ENCODE assay signal across 8 cellular contexts in genomic region chr1:149174765-149175164, GRCh38.
DNase-seq lines count a peak whose midpoint lies in the region; ATAC-seq and TF ChIP-seq lines count a peak whose summit lies in the region.
"Not testable (repeated sequence)": the region's sequence is repeated elsewhere in the genome, so short reads cannot be mapped to it uniquely, and the experiment has no call there.

No MANE protein-coding gene starts in this region.

- H3K9me3 Mint-ChIP-seq in CD8-positive, alpha-beta T cell; activated CD8-positive, alpha-beta T cell treated with anti-CD3 and anti-CD28 coated beads, Interleukin-2, amount 10 ng/mL, durations not matched to agents 7 days and 5 days (ENCODE audit: insufficient read depth); activated naive CD8-positive, alpha-beta T cell treated with anti-CD3 and anti-CD28 coated beads, Interleukin-2, amount 50 U/mL, for 24 hours; natural killer cell treated with Interleukin-12 subunit alpha and Interleukin-12 subunit beta and Interleukin-15 and Interleukin-18, amount 100 ng/mL, for 72 hours; stimulated activated naive CD8-positive, alpha-beta T cell treated with anti-CD3 and anti-CD28 coated beads, Interleukin-15, Interleukin-2, amounts not matched to agents 100 ng/mL and 50 ng/mL, for 24 hours: not testable (repeated sequence)

- H3K9me3 ChIP-seq in CD8-positive, alpha-beta T cell (ENCODE audit: low read length); HUES64 (ENCODE audit: insufficient read depth, low read depth, low read length); Peyer's patch: not testable (repeated sequence)

- peak in 1 of 2 donors; percentile 22 for TF ChIP-seq POLR2A in Peyer's patch (IDR thresholded peaks at IDR 0.05)

- not testable (repeated sequence) for H3K27ac ChIP-seq in CD8-positive, alpha-beta T cell (ENCODE audit: low read depth, low read length); HUES64 (ENCODE audit: low read depth, low read length)
- peak overlapping the region in 3 of 4 donors; percentile 60 to 82 (median 60) for H3K27ac ChIP-seq in Peyer's patch
- peak overlapping the region; percentile 80 for H3K27ac ChIP-seq in foreskin keratinocyte

- H3K27me3 Mint-ChIP-seq in CD8-positive, alpha-beta T cell (ENCODE audit: low read depth); activated CD8-positive, alpha-beta T cell treated with anti-CD3 and anti-CD28 coated beads, Interleukin-2, amount 10 ng/mL, durations not matched to agents 7 days and 5 days (ENCODE audit: low read depth); activated naive CD8-positive, alpha-beta T cell treated with anti-CD3 and anti-CD28 coated beads, Interleukin-2, amount 50 U/mL, for 24 hours; natural killer cell treated with Interleukin-12 subunit alpha and Interleukin-12 subunit beta and Interleukin-15 and Interleukin-18, amount 100 ng/mL, for 72 hours; stimulated activated naive CD8-positive, alpha-beta T cell treated with anti-CD3 and anti-CD28 coated beads, Interleukin-15, Interleukin-2, amounts not matched to agents 100 ng/mL and 50 ng/mL, for 24 hours: not testable (repeated sequence)

- CTCF ChIA-PET in CD8-positive, alpha-beta T cell (lab: Charles Lee); activated CD8-positive, alpha-beta T cell treated with anti-CD3 and anti-CD28 coated beads, Interleukin-2, amount 10 ng/mL, durations not matched to agents 7 days and 5 days (lab: Charles Lee): not testable (repeated sequence)

- H3K4me3 ChIP-seq in CD8-positive, alpha-beta T cell (ENCODE audit: low read depth, low read length) = not testable (repeated sequence)
- H3K4me3 ChIP-seq in HUES64 (ENCODE audit: low read length) (0 out of 2 replicates have a peak overlapping the region, but pooled peaks have one; percentile 23), Peyer's patch (peak overlapping the region in 2 of 4 donors; percentile 27 to 45)

- not testable (repeated sequence) for H3K4me1 ChIP-seq in CD8-positive, alpha-beta T cell (ENCODE audit: insufficient read depth, low read length); HUES64 (ENCODE audit: insufficient read depth, low read length); Peyer's patch; foreskin keratinocyte

- not testable (repeated sequence) for H3K36me3 Mint-ChIP-seq in CD8-positive, alpha-beta T cell; activated CD8-positive, alpha-beta T cell treated with anti-CD3 and anti-CD28 coated beads, Interleukin-2, amount 10 ng/mL, durations not matched to agents 7 days and 5 days (ENCODE audit: low read depth); activated naive CD8-positive, alpha-beta T cell treated with anti-CD3 and anti-CD28 coated beads, Interleukin-2, amount 50 U/mL, for 24 hours (ENCODE audit: low read depth); natural killer cell treated with Interleukin-12 subunit alpha and Interleukin-12 subunit beta and Interleukin-15 and Interleukin-18, amount 100 ng/mL, for 72 hours; stimulated activated naive CD8-positive, alpha-beta T cell treated with anti-CD3 and anti-CD28 coated beads, Interleukin-15, Interleukin-2, amounts not matched to agents 100 ng/mL and 50 ng/mL, for 24 hours (ENCODE audit: low read depth)

- not testable (repeated sequence) for H3K27me3 ChIP-seq in CD8-positive, alpha-beta T cell (ENCODE audit: insufficient read depth, low read length); HUES64 (ENCODE audit: insufficient read depth, low read length); Peyer's patch; foreskin keratinocyte

- peak overlapping the region; percentile 88 for H3K27ac Mint-ChIP-seq in CD8-positive, alpha-beta T cell
- peak overlapping the region; percentile 61 for H3K27ac Mint-ChIP-seq in activated CD8-positive, alpha-beta T cell treated with anti-CD3 and anti-CD28 coated beads, Interleukin-2, amount 10 ng/mL, durations not matched to agents 7 days and 5 days
- not testable (repeated sequence) for H3K27ac Mint-ChIP-seq in activated naive CD8-positive, alpha-beta T cell treated with anti-CD3 and anti-CD28 coated beads, Interleukin-2, amount 50 U/mL, for 24 hours; natural killer cell treated with Interleukin-12 subunit alpha and Interleukin-12 subunit beta and Interleukin-15 and Interleukin-18, amount 100 ng/mL, for 72 hours; stimulated activated naive CD8-positive, alpha-beta T cell treated with anti-CD3 and anti-CD28 coated beads, Interleukin-15, Interleukin-2, amounts not matched to agents 100 ng/mL and 50 ng/mL, for 24 hours

- not testable (repeated sequence) for H3K4me1 Mint-ChIP-seq in CD8-positive, alpha-beta T cell (ENCODE audit: low read depth); activated CD8-positive, alpha-beta T cell treated with anti-CD3 and anti-CD28 coated beads, Interleukin-2, amount 10 ng/mL, durations not matched to agents 7 days and 5 days (ENCODE audit: low read depth); activated naive CD8-positive, alpha-beta T cell treated with anti-CD3 and anti-CD28 coated beads, Interleukin-2, amount 50 U/mL, for 24 hours; natural killer cell treated with Interleukin-12 subunit alpha and Interleukin-12 subunit beta and Interleukin-15 and Interleukin-18, amount 100 ng/mL, for 72 hours (ENCODE audit: low read depth in 2 of 2); stimulated activated naive CD8-positive, alpha-beta T cell treated with anti-CD3 and anti-CD28 coated beads, Interleukin-15, Interleukin-2, amounts not matched to agents 100 ng/mL and 50 ng/mL, for 24 hours (ENCODE audit: low read depth)

- not testable (repeated sequence) for ATAC-seq in CD8-positive, alpha-beta T cell; activated CD8-positive, alpha-beta T cell treated with anti-CD3 and anti-CD28 coated beads, Interleukin-2, amount 10 ng/mL, durations not matched to agents 7 days and 5 days; activated naive CD8-positive, alpha-beta T cell treated with anti-CD3 and anti-CD28 coated beads, Interleukin-2, amount 50 U/mL, for 24 hours; foreskin keratinocyte; natural killer cell treated with Interleukin-12 subunit alpha and Interleukin-12 subunit beta and Interleukin-15 and Interleukin-18, amount 100 ng/mL, for 72 hours

- H3K9ac ChIP-seq in HUES64 (ENCODE audit: low read depth, low read length) = not testable (repeated sequence)

- POLR2A ChIA-PET in CD8-positive, alpha-beta T cell (lab: Charles Lee); activated CD8-positive, alpha-beta T cell treated with anti-CD3 and anti-CD28 coated beads, Interleukin-2, amount 10 ng/mL, durations not matched to agents 7 days and 5 days (lab: Charles Lee): not testable (repeated sequence)

- H3K4me3 Mint-ChIP-seq in CD8-positive, alpha-beta T cell = peak overlapping the region; percentile 78
- H3K4me3 Mint-ChIP-seq in activated CD8-positive, alpha-beta T cell treated with anti-CD3 and anti-CD28 coated beads, Interleukin-2, amount 10 ng/mL, durations not matched to agents 7 days and 5 days = peak overlapping the region; percentile 72
- peak overlapping the region; percentile 71 for H3K4me3 Mint-ChIP-seq in activated naive CD8-positive, alpha-beta T cell treated with anti-CD3 and anti-CD28 coated beads, Interleukin-2, amount 50 U/mL, for 24 hours
- not testable (repeated sequence) for H3K4me3 Mint-ChIP-seq in natural killer cell treated with Interleukin-12 subunit alpha and Interleukin-12 subunit beta and Interleukin-15 and Interleukin-18, amount 100 ng/mL, for 72 hours
- peak overlapping the region; percentile 64 for H3K4me3 Mint-ChIP-seq in stimulated activated naive CD8-positive, alpha-beta T cell treated with anti-CD3 and anti-CD28 coated beads, Interleukin-15, Interleukin-2, amounts not matched to agents 100 ng/mL and 50 ng/mL, for 24 hours

- peak in 2 of 7 experiments; percentile 20 to 51 for DNase-seq in CD8-positive, alpha-beta T cell
- DNase-seq in Peyer's patch (peak in 2 of 3 donors; percentile 52 to 62), foreskin keratinocyte (peak in 1 of 2 donors; percentile 51)
- DNase-seq in activated CD8-positive, alpha-beta T cell treated with anti-CD3 and anti-CD28 coated beads, Interleukin-2, amount 10 ng/mL, durations not matched to agents 7 days and 5 days = peak; percentile 31
- not testable (repeated sequence) for DNase-seq in activated naive CD8-positive, alpha-beta T cell treated with anti-CD3 and anti-CD28 coated beads, Interleukin-2, amount 50 U/mL, for 24 hours
- peak; percentile 50 for DNase-seq in natural killer cell treated with Interleukin-12 subunit alpha and Interleukin-12 subunit beta and Interleukin-15 and Interleukin-18, amount 100 ng/mL, for 72 hours (ENCODE audit: low spot score)

- WGBS in HUES64 = 57% methylated on average over 1 of the region's 7 CpGs

- not testable (repeated sequence) for H3K36me3 ChIP-seq in CD8-positive, alpha-beta T cell (ENCODE audit: insufficient read depth, low read length); HUES64 (ENCODE audit: insufficient read depth, low read length); Peyer's patch

- intact Hi-C loops in CD8-positive, alpha-beta T cell (cut with DNase I, micrococcal nuclease) = not testable (repeated sequence)

- not testable (repeated sequence) for TF ChIP-seq CTCF in CD8-positive, alpha-beta T cell (IDR thresholded peaks at IDR 0.05); Peyer's patch (IDR thresholded peaks at IDR 0.05); foreskin keratinocyte (conservative IDR thresholded peaks at IDR 0.05)
